ENCODE assay signal across 18 cellular contexts in genomic region chr5:160272889-160273288, GRCh38. TPM values are rescaled to one million over a fixed set of nuclear protein-coding genes. Genes with fewer than 3 reads are reported as not detected.
"Had no signal": no experiment of that assay in that cellular context is flagged by ENCODE, and none has a peak within 500 bp of the region (broad histone marks: within the 10 kb centered on the region; RNA-seq: fewer than 3 reads in every experiment).

No MANE protein-coding gene starts in this region.

- H3K4me3 ChIP-seq: breast epithelium, dorsolateral prefrontal cortex, esophagus muscularis mucosa, sigmoid colon, tibial nerve had no signal

- H3K27me3 ChIP-seq: breast epithelium, dorsolateral prefrontal cortex, esophagus muscularis mucosa, sigmoid colon, tibial nerve had no signal

- H3K4me1 Mint-ChIP-seq: activated CD4-positive, alpha-beta memory T cell treated with anti-CD3 and anti-CD28 coated beads, Interleukin-2, amount 10 ng/mL, durations not matched to agents 7 days and 5 days had no signal

- H3K27ac ChIP-seq: breast epithelium, dorsolateral prefrontal cortex, esophagus muscularis mucosa, sigmoid colon, tibial nerve had no signal

- H3K27me3 Mint-ChIP-seq: stimulated activated naive B cell treated with anti-CD40 and anti-IgM and Interleukin-4, amounts not matched to agents 10 μg/mL and 1 μg/mL and 100 μg/mL, for 72 hours had no signal

- H3K9me3 ChIP-seq: breast epithelium, esophagus muscularis mucosa, sigmoid colon, tibial nerve had no signal

- H3K4me3 Mint-ChIP-seq: activated CD4-positive, alpha-beta memory T cell treated with anti-CD3 and anti-CD28 coated beads, Interleukin-2, amount 10 ng/mL, durations not matched to agents 7 days and 5 days; stimulated activated naive B cell treated with anti-CD40 and anti-IgM and Interleukin-4, amounts not matched to agents 10 μg/mL and 1 μg/mL and 100 μg/mL, for 72 hours; T-helper 2 cell treated with Interferon-gamma antibody and Interleukin-4, amounts not matched to agents 5 μg/mL and 100 μg/mL, for 36 hours had no signal

- H3K36me3 ChIP-seq: breast epithelium, sigmoid colon, tibial nerve had no signal

- H3K27ac Mint-ChIP-seq: activated CD4-positive, alpha-beta memory T cell treated with anti-CD3 and anti-CD28 coated beads, Interleukin-2, amount 10 ng/mL, durations not matched to agents 7 days and 5 days; T-helper 2 cell treated with Interferon-gamma antibody and Interleukin-4, amounts not matched to agents 5 μg/mL and 100 μg/mL, for 36 hours had no signal

- H3K36me3 Mint-ChIP-seq: stimulated activated naive B cell treated with anti-CD40 and anti-IgM and Interleukin-4, amounts not matched to agents 10 μg/mL and 1 μg/mL and 100 μg/mL, for 72 hours had no signal

- DNase-seq: activated CD4-positive, alpha-beta memory T cell treated with anti-CD3 and anti-CD28 coated beads, Interleukin-2, amount 10 ng/mL, durations not matched to agents 7 days and 5 days; activated T-cell treated with anti-CD3 and anti-CD28 coated beads, Interleukin-2, amount 50 U/mL, for 48 hours; aorta; dorsolateral prefrontal cortex; mammary epithelial cell; sigmoid colon; stimulated activated CD4-positive, alpha-beta T cell treated with anti-CD3 and anti-CD28 coated beads, Interleukin-2, amount 100 ng/mL, for 24 hours; stimulated activated naive B cell treated with anti-CD40 and anti-IgM and Interleukin-4, amounts not matched to agents 10 μg/mL and 1 μg/mL and 100 μg/mL, for 72 hours had no signal

- H3K9me3 Mint-ChIP-seq: activated CD4-positive, alpha-beta memory T cell treated with anti-CD3 and anti-CD28 coated beads, Interleukin-2, amount 10 ng/mL, durations not matched to agents 7 days and 5 days; stimulated activated naive B cell treated with anti-CD40 and anti-IgM and Interleukin-4, amounts not matched to agents 10 μg/mL and 1 μg/mL and 100 μg/mL, for 72 hours; T-helper 2 cell treated with Interferon-gamma antibody and Interleukin-4, amounts not matched to agents 5 μg/mL and 100 μg/mL, for 36 hours had no signal

RNA-seq across cellular contexts. Expression of gene CCNJL, which starts 39.5 kb away (rescaled TPM):
- total RNA-seq: activated CD4-positive, alpha-beta memory T cell treated with anti-CD3 and anti-CD28 coated beads, Interleukin-2, amount 10 ng/mL, durations not matched to agents 7 days and 5 days had no signal

RNA-seq across cellular contexts. Expression of gene FABP6, which starts 43.6 kb away (rescaled TPM):
- total RNA-seq: activated CD4-positive, alpha-beta memory T cell treated with anti-CD3 and anti-CD28 coated beads, Interleukin-2, amount 10 ng/mL, durations not matched to agents 7 days and 5 days; aorta; breast epithelium; chondrocyte; esophagus muscularis mucosa; fibroblast of villous mesenchyme; left lobe of liver; mammary epithelial cell; mucosa of gallbladder; osteocyte; subcutaneous adipose tissue; tibial nerve had no signal
- polyA plus RNA-seq: aorta, mammary epithelial cell had no signal
